In genomic region chr6:129749749-129750120, GRCh38 we compare ENCODE assay signal across 8 cellular contexts. TPM values are rescaled to one million over a fixed set of nuclear protein-coding genes. Genes with fewer than 3 reads are reported as not detected.
A peak's percentile ranks its signal among the peaks of the same experiment; 100 is the strongest.
DNase-seq lines count a peak whose midpoint lies in the region; ATAC-seq, FAIRE-seq and TF ChIP-seq lines count a peak whose summit lies in the region.

No MANE protein-coding gene starts in this region.

- H3K27me3 Mint-ChIP-seq in CD14-positive monocyte (ENCODE audit: low read depth in 3 of 3): peaks cover 0 to 4% (median 0%) of the 10 kb centered on the region in 3 donors

- H3K9me3 Mint-ChIP-seq in CD14-positive monocyte: peaks cover 0 to 1% (median 0%) of the 10 kb centered on the region in 7 donors

- TF ChIP-seq POLR2A in prostate gland (IDR thresholded peaks at IDR 0.05): no peak

- FAIRE-seq in bronchial epithelial cell (lab: Jason Lieb, UNC) (no peak), kidney (lab: Jason Lieb, UNC) (no peak)

- H3K36me3 Mint-ChIP-seq in CD14-positive monocyte: peaks cover 0 to 2% of the 10 kb centered on the region in 2 donors

- DNase-seq in CD14-positive monocyte (ENCODE audit: low spot score) (no peak), MV-4-11 (lab: John Stamatoyannopoulos, UW) (peak; percentile 92), bronchial epithelial cell (ENCODE audit: low read depth) (peak; percentile 87), prostate gland (ENCODE audit: low spot score) (no peak), kidney (no peak)
- DNase-seq in effector CD4-positive, alpha-beta T cell: no peak

- TF ChIP-seq CTCF in CD14-positive monocyte (IDR thresholded peaks at IDR 0.05) (no peak), bronchial epithelial cell (IDR thresholded peaks at IDR 0.05; ENCODE audit: insufficient read depth, low read length, severe bottlenecking) (no peak), prostate gland (IDR thresholded peaks at IDR 0.05) (no peak), kidney (IDR thresholded peaks at IDR 0.05; ENCODE audit: borderline replicate concordance, extremely low read depth, insufficient read depth) (no peak)

- H3K27ac Mint-ChIP-seq in CD14-positive monocyte: peak overlapping the region; percentile 9 to 83 (median 79)

- H3K27ac ChIP-seq in prostate gland (peak overlapping the region; percentile 36 to 41), kidney (ENCODE audit: low read depth in 2 of 2, low read length in 2 of 2) (no peak overlapping the region)

- ATAC-seq in GM21576 (IDR thresholded peaks at IDR 0.05; ENCODE audit: unreplicated experiment) (peak; percentile 40), HG03039 (IDR thresholded peaks at IDR 0.05; ENCODE audit: unreplicated experiment) (no peak)

- H3K4me3 Mint-ChIP-seq in CD14-positive monocyte: peak overlapping the region in 1 of 2 donors; percentile 66

- H3K4me1 Mint-ChIP-seq in CD14-positive monocyte: peaks cover 47% of the 10 kb centered on the region

- H3K9ac ChIP-seq in kidney (ENCODE audit: low read length in 2 of 2): no peak overlapping the region

- intact Hi-C loops in CD14-positive monocyte (cut with micrococcal nuclease): loop anchor here in 1 of 2 donors (5.0 kb wide), 1 partner anchor 77 kb away; no protein-coding TSS in a partner anchor
- intact Hi-C loops in prostate gland (cut with DNase I): no loop called here
- intact Hi-C loops in kidney (cut with DNase I): loop anchor here (10.0 kb wide), 1 partner anchor 255 kb away; no protein-coding TSS in a partner anchor

- H3K4me1 ChIP-seq in prostate gland (replicated peaks) (no peaks in the 10 kb centered on the region), kidney (ENCODE audit: control insufficient read depth in 1 of 2, insufficient read depth in 1 of 2, low read depth in 1 of 2, low read length in 2 of 2) (peaks cover 0 to 2% of the 10 kb centered on the region in 2 donors)

- WGBS in prostate gland: 58% methylated on average over 4 of the region's 4 CpGs

- H3K9me3 ChIP-seq in prostate gland: no peaks in the 10 kb centered on the region
- H3K9me3 ChIP-seq in kidney (ENCODE audit: control insufficient read depth in 1 of 2, low read length in 2 of 2): no peaks in the 10 kb centered on the region

- no peak overlapping the region for H3K4me3 ChIP-seq in bronchial epithelial cell (ENCODE audit: low read depth, low read length)
- H3K4me3 ChIP-seq in prostate gland: no peak overlapping the region
- H3K4me3 ChIP-seq in kidney (ENCODE audit: low read length in 2 of 2): no peak overlapping the region

- no peaks in the 10 kb centered on the region for H3K36me3 ChIP-seq in bronchial epithelial cell (ENCODE audit: control insufficient read depth, insufficient read depth, low read length)
- H3K36me3 ChIP-seq in prostate gland: no peaks in the 10 kb centered on the region
- no peaks in the 10 kb centered on the region for H3K36me3 ChIP-seq in kidney (ENCODE audit: control insufficient read depth in 1 of 2, insufficient read depth in 2 of 2, low read length in 2 of 2)

- H3K27me3 ChIP-seq in bronchial epithelial cell (ENCODE audit: control insufficient read depth, insufficient read depth, low read length) (no peaks in the 10 kb centered on the region), prostate gland (replicated peaks; ENCODE audit: insufficient read depth) (no peaks in the 10 kb centered on the region)

RNA-seq across cellular contexts. Expression of gene ARHGAP18, which starts 39.8 kb away (rescaled TPM):
- polyA plus RNA-seq in CD14-positive monocyte (1 to 10 TPM; 3.7 to 5.6 TPM), kidney (ENCODE audit: insufficient read depth, low read depth, low replicate concordance) (26.5 TPM)
- total RNA-seq in bronchial epithelial cell (3.1 and 4.5 TPM in 2 replicates), prostate gland (10 to 100 TPM; 15.0 to 29.1 TPM), kidney (39.8 TPM)

Comparison
In these comparisons a context has a peak if more than half of its experiments do, and no peak if none do; other contexts are left out.
1. DNase-seq: peak in MV-4-11 (single experiment) and bronchial epithelial cell (single experiment); none in CD14-positive monocyte (single experiment), prostate gland (single experiment), effector CD4-positive, alpha-beta T cell (single experiment) and kidney (single experiment).
2. H3K27ac ChIP-seq: peak in prostate gland (2 of 2); none in kidney (0 of 2).